ENCODE assay signal across 13 cellular contexts in genomic region chr1:109306832-109307362, GRCh38. TPM values are rescaled to one million over a fixed set of nuclear protein-coding genes. Genes with fewer than 3 reads are reported as not detected.
DNase-seq lines count a peak whose midpoint lies in the region; ATAC-seq, FAIRE-seq and TF ChIP-seq lines count a peak whose summit lies in the region.
"Had no signal": no experiment of that assay in that cellular context is flagged by ENCODE, and none has a peak within 500 bp of the region (broad histone marks: within the 10 kb centered on the region; RNA-seq: fewer than 3 reads in every experiment).

TSS of gene MYBPHL (minus strand) at chr1:109307011. CDS start at chr1:109306991, 20 bp downstream.

- H2BK12ac ChIP-seq in trophoblast cell (ENCODE audit: low read length) = peak within 1 kb of the TSS; percentile 88

- peak within 1 kb of the TSS; percentile 31 for H4K12ac ChIP-seq in trophoblast cell (ENCODE audit: low read depth, low read length)

- FAIRE-seq in frontal cortex (lab: Jason Lieb, UNC) = no peak
- FAIRE-seq: keratinocyte had no signal

- peak within 1 kb of the TSS; percentile 45 for H3K14ac ChIP-seq in trophoblast cell (ENCODE audit: low read length)

- peak within 1 kb of the TSS; percentile 74 for H3K4me3 Mint-ChIP-seq in glutamatergic neuron (ENCODE audit: unreplicated experiment)

- H3K4me3 ChIP-seq in H7 (ENCODE audit: insufficient read depth, low read depth, low read length) = no peak within 1 kb of the TSS
- H3K4me3 ChIP-seq in trophoblast cell (ENCODE audit: low read depth, low read length) = no peak within 1 kb of the TSS
- H3K4me3 ChIP-seq: suprapubic skin had no signal

- no peak within 1 kb of the TSS for H3K4me2 ChIP-seq in trophoblast cell (ENCODE audit: low read length)

- peaks cover 10% of the 10 kb centered on the region for H3K27me3 Mint-ChIP-seq in glutamatergic neuron (ENCODE audit: unreplicated experiment)

- H4K8ac ChIP-seq in trophoblast cell (ENCODE audit: low read depth, low read length) = peak within 1 kb of the TSS; percentile 30

- H3K23ac ChIP-seq in trophoblast cell (ENCODE audit: low read length) = no peak within 1 kb of the TSS

- peak within 1 kb of the TSS; percentile 76 for H2AK5ac ChIP-seq in trophoblast cell (ENCODE audit: low read length)

- H3K27me3 ChIP-seq in H7 (ENCODE audit: control insufficient read depth, insufficient read depth, low read length) (no peaks in the 10 kb centered on the region), trophoblast cell (ENCODE audit: insufficient read depth, low read length) (no peaks in the 10 kb centered on the region)
- H3K27me3 ChIP-seq: suprapubic skin had no signal

- peak within 1 kb of the TSS; percentile 50 for H3K18ac ChIP-seq in trophoblast cell (ENCODE audit: low read length)

- no CpG with 5 or more reads among the region's 8 CpGs for WGBS in trophoblast cell (ENCODE audit: extremely low coverage, insufficient coverage, insufficient read length)

- H3K9me3 Mint-ChIP-seq in glutamatergic neuron (ENCODE audit: unreplicated experiment) = peaks cover 7% of the 10 kb centered on the region
- H3K9me3 Mint-ChIP-seq: CD8-positive, alpha-beta memory T cell had no signal

- peak within 1 kb of the TSS; percentile 30 for H2AFZ ChIP-seq in trophoblast cell (ENCODE audit: insufficient read depth, low read length, poor library complexity)

- no peaks in the 10 kb centered on the region for H3K79me2 ChIP-seq in trophoblast cell (ENCODE audit: control insufficient read depth, insufficient read depth, low read length, poor library complexity)

- peak within 1 kb of the TSS; percentile 56 for H3K4ac ChIP-seq in trophoblast cell (ENCODE audit: low read depth, low read length)

- peaks cover 7% of the 10 kb centered on the region for H3K79me1 ChIP-seq in trophoblast cell (ENCODE audit: low read length)

- H3K9ac ChIP-seq in trophoblast cell (ENCODE audit: low read length) = no peak within 1 kb of the TSS

- H3K9me3 ChIP-seq in trophoblast cell (ENCODE audit: insufficient read depth, low read depth, low read length) = peaks cover 1% of the 10 kb centered on the region
- H3K9me3 ChIP-seq: suprapubic skin had no signal

- peak within 1 kb of the TSS; percentile 71 for H4K91ac ChIP-seq in trophoblast cell (ENCODE audit: low read depth, low read length)

- H3K27ac Mint-ChIP-seq in glutamatergic neuron (ENCODE audit: unreplicated experiment) = peak within 1 kb of the TSS; percentile 91
- H3K27ac Mint-ChIP-seq: CD8-positive, alpha-beta memory T cell had no signal

- peak; percentile 60 for DNase-seq in H7
- peak; percentile 48 for DNase-seq in NCI-H69 (lab: John Stamatoyannopoulos, UW)
- DNase-seq in glutamatergic neuron = peak; percentile 44
- no peak for DNase-seq in trophoblast cell
- no peak for DNase-seq in frontal cortex (ENCODE audit: low spot score in 2 of 2)
- no peak for DNase-seq in T-helper 2 cell
- DNase-seq: activated CD4-positive, CD25-positive, alpha-beta regulatory T cell treated with anti-CD3 and anti-CD28 coated beads, Interleukin-2, amount 50 U/mL, for 72 hours; CD8-positive, alpha-beta memory T cell had no signal

- no peak within 1 kb of the TSS for H3K27ac ChIP-seq in trophoblast cell (ENCODE audit: low read depth, low read length)
- H3K27ac ChIP-seq: HL-60, suprapubic skin had no signal

- H3K36me3 ChIP-seq in H7 (replicated peaks; ENCODE audit: control insufficient read depth, insufficient read depth, low read length) (peaks cover 2% of the 10 kb centered on the region; the same call in 1 of the 2 replicates), trophoblast cell (ENCODE audit: control insufficient read depth in 1 of 2, insufficient read depth in 2 of 2, low read length in 2 of 2) (peaks cover 9 to 21% of the 10 kb centered on the region in 2 experiments)
- H3K36me3 ChIP-seq: suprapubic skin had no signal

- H2BK5ac ChIP-seq in trophoblast cell (ENCODE audit: low read depth, low read length, poor library complexity) = no peak within 1 kb of the TSS

- H3K4me1 ChIP-seq in trophoblast cell (ENCODE audit: control insufficient read depth in 1 of 2, insufficient read depth in 2 of 2, low read length in 2 of 2) = peaks cover 16 to 24% of the 10 kb centered on the region in 2 experiments

- ATAC-seq in GM18519 (IDR thresholded peaks at IDR 0.05; ENCODE audit: low FRiP score, unreplicated experiment) = no peak
- ATAC-seq in GM21381 (IDR thresholded peaks at IDR 0.05; ENCODE audit: unreplicated experiment) = no peak

- no peaks in the 10 kb centered on the region for H3K36me3 Mint-ChIP-seq in glutamatergic neuron (ENCODE audit: unreplicated experiment)
- H3K36me3 Mint-ChIP-seq: CD8-positive, alpha-beta memory T cell had no signal

- peaks cover 44% of the 10 kb centered on the region for H3K4me1 Mint-ChIP-seq in glutamatergic neuron (ENCODE audit: low read depth, unreplicated experiment)
- H3K4me1 Mint-ChIP-seq: CD8-positive, alpha-beta memory T cell had no signal

- no peak for TF ChIP-seq CTCF in glutamatergic neuron (IDR thresholded peaks at IDR 0.05; ENCODE audit: partially characterized antibody, unreplicated experiment)

- no peak within 1 kb of the TSS for H2BK120ac ChIP-seq in trophoblast cell (ENCODE audit: insufficient read depth, low read length, poor library complexity)

RNA-seq across cellular contexts. Expression of gene MYBPHL, which starts in this region (rescaled TPM):
- total RNA-seq in H7 (2014; rRNA removed; shearing (Covaris generic)) = not detected in 2 replicates
- total RNA-seq in glutamatergic neuron (ENCODE audit: unreplicated experiment) (0.64 TPM), frontal cortex (not detected)
- 0.97 and 1.1 TPM in 2 replicates for polyA plus RNA-seq in trophoblast cell (2013)
- total RNA-seq: CD8-positive, alpha-beta memory T cell; suprapubic skin had no signal
- polyA plus RNA-seq: CD8-positive, alpha-beta memory T cell had no signal

Comparison
In these comparisons a context has a peak if more than half of its experiments do, and no peak if none do; other contexts are left out.
1. Peak in DNase-seq in H7; RNA of the gene not detected or under 1 TPM.
2. Peak in DNase-seq in glutamatergic neuron; RNA of the gene not detected or under 1 TPM.